In genomic region chr17:77140878-77141767, GRCh38 we compare ENCODE assay signal across 1 cellular context.
TF ChIP-seq lines count a peak whose summit lies in the region.

Gene SEC14L1, plus strand, starts transcription at chr17:77140969. Its CDS starts 2,628 bp downstream, at chr17:77143597.

TF ChIP-seq in SK-N-SH, 30 proteins besides CTCF, POLR2A, EP300 and RAD21 (continued from another document):
- 0 out of 2 replicates have a peak, but pooled peaks have one; percentile 8 for TF ChIP-seq ZBTB33 (IDR thresholded peaks at IDR 0.05; ENCODE audit: borderline replicate concordance, low read depth)
